ENCODE assay signal across 11 cellular contexts in genomic region chr15:28848521-28848920, GRCh38. TPM values are rescaled to one million over a fixed set of nuclear protein-coding genes. Genes with fewer than 3 reads are reported as not detected.
"Had no signal": no experiment of that assay in that cellular context is flagged by ENCODE, and none has a peak within 500 bp of the region (broad histone marks: within the 10 kb centered on the region; RNA-seq: fewer than 3 reads in every experiment).

TSS of gene GOLGA6L7 (minus strand) at chr15:28848644. CDS start at chr15:28848549, 95 bp downstream.

RNA-seq across cellular contexts. Expression of gene GOLGA6L7, which starts in this region (rescaled TPM):
- total RNA-seq: activated naive CD4-positive, alpha-beta T cell treated with anti-CD3 and anti-CD28 coated beads, Interleukin-2, amount 50 U/mL, for 72 hours; activated T-cell treated with anti-CD3 and anti-CD28 coated beads, Interleukin-2, amount 50 U/mL, for 72 hours; cardiac muscle cell; dermis blood vessel endothelial cell; lower lobe of right lung; natural killer cell; right lobe of liver; thyroid gland; ureter had no signal
- polyA plus RNA-seq: keratinocyte, small intestine had no signal
